Comparison of ENCODE assay signal across 17 cellular contexts in genomic region chr10:98555011-98555619, GRCh38.
A peak's percentile ranks its signal among the peaks of the same experiment; 100 is the strongest.
DNase-seq lines count a peak whose midpoint lies in the region; ATAC-seq, FAIRE-seq and TF ChIP-seq lines count a peak whose summit lies in the region.
"Had no signal": no experiment of that assay in that cellular context is flagged by ENCODE, and none has a peak within 500 bp of the region (broad histone marks: within the 10 kb centered on the region; RNA-seq: fewer than 3 reads in every experiment).

No MANE protein-coding gene starts in this region.

- FAIRE-seq in bronchial epithelial cell (lab: Jason Lieb, UNC): no peak
- FAIRE-seq: GM12891 had no signal

- no peak overlapping the region for H3K4me3 ChIP-seq in bronchial epithelial cell (ENCODE audit: low read depth, low read length)

- intact Hi-C loops in activated CD4-positive, alpha-beta T cell treated with anti-CD3 and anti-CD28 coated beads for 36 hours (cut with DNase I, micrococcal nuclease): no loop called here

- H3K27me3 Mint-ChIP-seq in HFFc6 (ENCODE audit: insufficient read depth) (no peaks in the 10 kb centered on the region), nephron progenitor cell (ENCODE audit: low read depth, poor library complexity) (peaks cover 2% of the 10 kb centered on the region)
- H3K27me3 Mint-ChIP-seq in activated CD4-positive, alpha-beta T cell treated with anti-CD3 and anti-CD28 coated beads for 36 hours: peaks cover 8% of the 10 kb centered on the region

- no peaks in the 10 kb centered on the region for H3K9me3 Mint-ChIP-seq in HFFc6
- no peaks in the 10 kb centered on the region for H3K9me3 Mint-ChIP-seq in nephron progenitor cell
- no peaks in the 10 kb centered on the region for H3K9me3 Mint-ChIP-seq in activated CD4-positive, alpha-beta T cell treated with anti-CD3 and anti-CD28 coated beads for 36 hours (ENCODE audit: low read depth)
- H3K9me3 Mint-ChIP-seq: activated CD4-positive, alpha-beta T cell treated with anti-CD3 and anti-CD28 coated beads, Interleukin-2, amount 10 ng/mL, durations not matched to agents 7 days and 5 days had no signal

- no peak for ATAC-seq in activated CD4-positive, alpha-beta T cell treated with anti-CD3 and anti-CD28 coated beads for 36 hours
- no peak for ATAC-seq in GM21576 (IDR thresholded peaks at IDR 0.05; ENCODE audit: unreplicated experiment)

- H3K4me1 Mint-ChIP-seq in HFFc6 (ENCODE audit: low read depth): peaks cover 48% of the 10 kb centered on the region
- peaks cover 15% of the 10 kb centered on the region for H3K4me1 Mint-ChIP-seq in nephron progenitor cell
- H3K4me1 Mint-ChIP-seq in activated CD4-positive, alpha-beta T cell treated with anti-CD3 and anti-CD28 coated beads for 36 hours: no peaks in the 10 kb centered on the region
- H3K4me1 Mint-ChIP-seq: activated CD4-positive, alpha-beta T cell treated with anti-CD3 and anti-CD28 coated beads, Interleukin-2, amount 10 ng/mL, durations not matched to agents 7 days and 5 days had no signal

- no peaks in the 10 kb centered on the region for H3K27me3 ChIP-seq in bronchial epithelial cell (ENCODE audit: control insufficient read depth, insufficient read depth, low read length)
- H3K27me3 ChIP-seq: BE2C had no signal

- CTCF ChIA-PET in activated CD4-positive, alpha-beta T cell treated with anti-CD3 and anti-CD28 coated beads for 36 hours (lab: Charles Lee): interaction anchor here (0.8 kb wide), 1 partner anchor 87 kb away, joined by 3 read pairs; no protein-coding TSS in a partner anchor

- H3K36me3 ChIP-seq in bronchial epithelial cell (ENCODE audit: control insufficient read depth, insufficient read depth, low read length): no peaks in the 10 kb centered on the region
- H3K36me3 ChIP-seq: BE2C had no signal

- no peak overlapping the region for H3K4me3 Mint-ChIP-seq in HFFc6
- peak overlapping the region; percentile 45 for H3K4me3 Mint-ChIP-seq in nephron progenitor cell
- no peak overlapping the region for H3K4me3 Mint-ChIP-seq in activated CD4-positive, alpha-beta T cell treated with anti-CD3 and anti-CD28 coated beads for 36 hours
- H3K4me3 Mint-ChIP-seq: activated CD4-positive, alpha-beta T cell treated with anti-CD3 and anti-CD28 coated beads, Interleukin-2, amount 10 ng/mL, durations not matched to agents 7 days and 5 days had no signal

- H3K36me3 Mint-ChIP-seq in HFFc6 (ENCODE audit: low read depth) (no peaks in the 10 kb centered on the region), nephron progenitor cell (ENCODE audit: low read depth) (no peaks in the 10 kb centered on the region)
- no peaks in the 10 kb centered on the region for H3K36me3 Mint-ChIP-seq in activated CD4-positive, alpha-beta T cell treated with anti-CD3 and anti-CD28 coated beads for 36 hours (ENCODE audit: low read depth)

- H3K27ac Mint-ChIP-seq in HFFc6 (peak overlapping the region; percentile 60), nephron progenitor cell (peak overlapping the region; percentile 28)
- no peak overlapping the region for H3K27ac Mint-ChIP-seq in activated CD4-positive, alpha-beta T cell treated with anti-CD3 and anti-CD28 coated beads for 36 hours
- H3K27ac Mint-ChIP-seq: activated CD4-positive, alpha-beta T cell treated with anti-CD3 and anti-CD28 coated beads, Interleukin-2, amount 10 ng/mL, durations not matched to agents 7 days and 5 days had no signal

- TF ChIP-seq CTCF in HFFc6 (IDR thresholded peaks at IDR 0.05): peak; percentile 20; the same call in 1 of the 2 replicates
- TF ChIP-seq CTCF in bronchial epithelial cell (IDR thresholded peaks at IDR 0.05; ENCODE audit: insufficient read depth, low read length, severe bottlenecking): no peak
- no peak for TF ChIP-seq CTCF in nephron progenitor cell (IDR thresholded peaks at IDR 0.05)

- DNase-seq in HFFc6: peak; percentile 19
- DNase-seq in NCI-H2081 treated with DMSO at 0.1 percent for 48 hours (lab: John Stamatoyannopoulos, UW): peak; percentile 78
- peak; percentile 78 for DNase-seq in bronchial epithelial cell (ENCODE audit: low read depth)
- peak; percentile 8 for DNase-seq in nephron progenitor cell
- DNase-seq in HT-29 (ENCODE audit: low spot score): no peak
- DNase-seq in activated CD4-positive, alpha-beta T cell treated with anti-CD3 and anti-CD28 coated beads for 36 hours: no peak
- DNase-seq: activated CD4-positive, alpha-beta T cell treated with anti-CD3 and anti-CD28 coated beads, Interleukin-2, amount 10 ng/mL, durations not matched to agents 7 days and 5 days; activated T-cell treated with anti-CD3 and anti-CD28 coated beads, Interleukin-2, amount 50 U/mL, for 48 hours; BE2C; caudate nucleus; head of caudate nucleus; kidney glomerular epithelial cell; NCI-H524 treated with DMSO at 0.1 percent for 48 hours; stimulated activated CD4-positive, alpha-beta T cell treated with anti-CD3 and anti-CD28 coated beads, Interleukin-15, amount 100 ng/mL, for 24 hours; T-helper 9 cell had no signal

- POLR2A ChIA-PET in activated CD4-positive, alpha-beta T cell treated with anti-CD3 and anti-CD28 coated beads for 36 hours (lab: Charles Lee): no interaction called here

Comparison
In these comparisons a context has a peak if more than half of its experiments do, and no peak if none do; other contexts are left out.
1. DNase-seq: peak in HFFc6 (single experiment), NCI-H2081 treated with DMSO at 0.1 percent for 48 hours (single experiment), bronchial epithelial cell (single experiment) and nephron progenitor cell (single experiment); none in HT-29 (single experiment) and activated CD4-positive, alpha-beta T cell treated with anti-CD3 and anti-CD28 coated beads for 36 hours (single experiment).